ENCODE assay signal across 1 cellular context in genomic region chr12:4286771-4287317, GRCh38.
TF ChIP-seq lines count a peak whose summit lies in the region.

No MANE protein-coding gene starts in this region.

TF ChIP-seq in K562, 482 proteins besides CTCF, POLR2A, EP300 and RAD21:
- TF ChIP-seq PATZ1 (CRISPR knock-in tag; IDR thresholded peaks at IDR 0.05; ENCODE audit: borderline replicate concordance) (no peak), ZNF507 (tag; conservative IDR thresholded peaks at IDR 0.05) (no peak), TGIF2 (CRISPR knock-in tag; IDR thresholded peaks at IDR 0.05) (no peak), ZNF174 (CRISPR knock-in tag; IDR thresholded peaks at IDR 0.05) (no peak), RBFOX2 (IDR thresholded peaks at IDR 0.05; ENCODE audit: low read depth, low read length) (peak; percentile 51), POLR2G (IDR thresholded peaks at IDR 0.05; ENCODE audit: low read depth, low read length) (0 out of 2 replicates have a peak, but pooled peaks have one; percentile 37), HDAC3 (IDR thresholded peaks at IDR 0.05; ENCODE audit: borderline replicate concordance, partially characterized antibody) (no peak), CCNT2 (IDR thresholded peaks at IDR 0.05; ENCODE audit: borderline replicate concordance, extremely low read depth, insufficient read length, low read depth, low read length) (no peak), SUPT5H (IDR thresholded peaks at IDR 0.05) (peak; percentile 36; the same call in 1 of the 2 replicates), MXI1 (IDR thresholded peaks at IDR 0.05; ENCODE audit: low read depth, low read length) (no peak), YBX1 (IDR thresholded peaks at IDR 0.05) (no peak)
